ENCODE assay signal across 18 cellular contexts in genomic region chr13:50798923-50799322, GRCh38. TPM values are rescaled to one million over a fixed set of nuclear protein-coding genes. Genes with fewer than 3 reads are reported as not detected.
DNase-seq lines count a peak whose midpoint lies in the region; ATAC-seq and TF ChIP-seq lines count a peak whose summit lies in the region.
"Had no signal": no experiment of that assay in that cellular context is flagged by ENCODE, and none has a peak within 500 bp of the region (broad histone marks: within the 10 kb centered on the region; RNA-seq: fewer than 3 reads in every experiment).

No MANE protein-coding gene starts in this region.

- H4K20me1 ChIP-seq in osteoblast (ENCODE audit: insufficient read depth, low read length) = no peaks in the 10 kb centered on the region

- H3K27ac ChIP-seq in brain microvascular endothelial cell (no peak overlapping the region), osteoblast (ENCODE audit: low read depth, low read length) (no peak overlapping the region)
- H3K27ac ChIP-seq: uterus had no signal

- intact Hi-C loops in activated T-helper 2 cell treated with anti-CD3 and anti-CD28 coated beads, Interferon-gamma antibody, Interleukin-2, Interleukin-4, amounts not matched to agents 10 μg/mL and 5 μg/mL and 100 μg/mL, durations not matched to agents 14 hours and 24 hours and 36 hours (cut with micrococcal nuclease) = no loop called here
- intact Hi-C loops in left ventricle myocardium superior (cut with micrococcal nuclease) = no loop called here

- H3K36me3 ChIP-seq in brain microvascular endothelial cell (replicated peaks) (no peaks in the 10 kb centered on the region), osteoblast (ENCODE audit: insufficient read depth, low read length) (no peaks in the 10 kb centered on the region)
- H3K36me3 ChIP-seq: uterus had no signal

- in situ Hi-C loops in brain microvascular endothelial cell (cut with HindIII; ENCODE audit: low pct_ligation_motif_present, low sequenced_read_pairs) = no loop called here

- no peaks in the 10 kb centered on the region for H3K79me2 ChIP-seq in osteoblast (ENCODE audit: insufficient read depth, low read length)

- peaks cover 13% of the 10 kb centered on the region for H3K27me3 Mint-ChIP-seq in activated T-helper 2 cell treated with anti-CD3 and anti-CD28 coated beads, Interferon-gamma antibody, Interleukin-2, Interleukin-4, amounts not matched to agents 10 μg/mL and 5 μg/mL and 100 μg/mL, durations not matched to agents 14 hours and 24 hours and 36 hours (ENCODE audit: low read depth)
- H3K27me3 Mint-ChIP-seq: CD4-positive, alpha-beta memory T cell; effector memory CD8-positive, alpha-beta T cell had no signal

- TF ChIP-seq CTCF in brain microvascular endothelial cell (IDR thresholded peaks at IDR 0.05; ENCODE audit: low read depth, low read length, missing control alignments) (no peak), osteoblast (IDR thresholded peaks at IDR 0.05; ENCODE audit: extremely low read depth, low read depth, low read length) (no peak)

- no peak overlapping the region for H3K4me3 Mint-ChIP-seq in activated T-helper 2 cell treated with anti-CD3 and anti-CD28 coated beads, Interferon-gamma antibody, Interleukin-2, Interleukin-4, amounts not matched to agents 10 μg/mL and 5 μg/mL and 100 μg/mL, durations not matched to agents 14 hours and 24 hours and 36 hours (ENCODE audit: low read depth)
- H3K4me3 Mint-ChIP-seq: CD4-positive, alpha-beta memory T cell; effector memory CD8-positive, alpha-beta T cell had no signal

- H3K4me1 Mint-ChIP-seq in activated T-helper 2 cell treated with anti-CD3 and anti-CD28 coated beads, Interferon-gamma antibody, Interleukin-2, Interleukin-4, amounts not matched to agents 10 μg/mL and 5 μg/mL and 100 μg/mL, durations not matched to agents 14 hours and 24 hours and 36 hours (ENCODE audit: low read depth) = peaks cover 19% of the 10 kb centered on the region

- H3K27ac Mint-ChIP-seq in activated T-helper 2 cell treated with anti-CD3 and anti-CD28 coated beads, Interferon-gamma antibody, Interleukin-2, Interleukin-4, amounts not matched to agents 10 μg/mL and 5 μg/mL and 100 μg/mL, durations not matched to agents 14 hours and 24 hours and 36 hours = no peak overlapping the region
- H3K27ac Mint-ChIP-seq: effector memory CD8-positive, alpha-beta T cell had no signal

- no peaks in the 10 kb centered on the region for H3K9me3 ChIP-seq in osteoblast (ENCODE audit: low read depth, low read length)
- H3K9me3 ChIP-seq: uterus had no signal

- H3K4me3 ChIP-seq in brain microvascular endothelial cell (ENCODE audit: low read depth, low read length) (no peak overlapping the region), osteoblast (ENCODE audit: insufficient read depth, low read length) (no peak overlapping the region)
- H3K4me3 ChIP-seq: uterus had no signal

- DNase-seq in ELR (ENCODE audit: low read depth) = peak; percentile 31
- DNase-seq in NCI-H226 = peak; percentile 56
- peak; percentile 38 for DNase-seq in brain microvascular endothelial cell
- DNase-seq in osteoblast (ENCODE audit: insufficient read length, low spot score, missing footprints) = no peak
- DNase-seq in activated T-helper 2 cell treated with anti-CD3 and anti-CD28 coated beads, Interferon-gamma antibody, Interleukin-2, Interleukin-4, amounts not matched to agents 10 μg/mL and 5 μg/mL and 100 μg/mL, durations not matched to agents 14 hours and 24 hours and 36 hours (ENCODE audit: low spot score) = no peak
- no peak for DNase-seq in cerebellar cortex (ENCODE audit: low spot score)
- no peak for DNase-seq in left ventricle myocardium superior
- DNase-seq: activated CD8-positive, alpha-beta memory T cell treated with anti-CD3 and anti-CD28 coated beads for 24 hours; activated effector memory CD4-positive, alpha-beta T cell treated with anti-CD3 and anti-CD28 coated beads, Interleukin-2, amount 50 U/mL, for 16 hours; CD4-positive, alpha-beta memory T cell; effector memory CD8-positive, alpha-beta T cell; Kasumi-1; NCI-H2081 treated with DMSO at 0.1 percent for 48 hours; Right ventricle myocardium superior; uterus had no signal

- no peak overlapping the region for H2AFZ ChIP-seq in osteoblast (ENCODE audit: low read length)

- H3K4me2 ChIP-seq in osteoblast (ENCODE audit: insufficient read depth, low read length) = peak overlapping the region; percentile 18

- no peaks in the 10 kb centered on the region for H3K9me3 Mint-ChIP-seq in activated T-helper 2 cell treated with anti-CD3 and anti-CD28 coated beads, Interferon-gamma antibody, Interleukin-2, Interleukin-4, amounts not matched to agents 10 μg/mL and 5 μg/mL and 100 μg/mL, durations not matched to agents 14 hours and 24 hours and 36 hours
- H3K9me3 Mint-ChIP-seq: CD4-positive, alpha-beta memory T cell; effector memory CD8-positive, alpha-beta T cell had no signal

- no peaks in the 10 kb centered on the region for H3K27me3 ChIP-seq in brain microvascular endothelial cell (replicated peaks)
- H3K27me3 ChIP-seq in osteoblast (ENCODE audit: insufficient read depth, low read length) = no peaks in the 10 kb centered on the region
- H3K27me3 ChIP-seq: uterus had no signal

- H3K4me1 ChIP-seq in osteoblast (ENCODE audit: insufficient read depth, low read length) = peaks cover 41% of the 10 kb centered on the region
- H3K4me1 ChIP-seq: uterus had no signal

- ATAC-seq in GM21717 (IDR thresholded peaks at IDR 0.05; ENCODE audit: unreplicated experiment) = no peak
- no peak for ATAC-seq in left ventricle myocardium superior
- ATAC-seq: effector memory CD8-positive, alpha-beta T cell had no signal

- H3K36me3 Mint-ChIP-seq in activated T-helper 2 cell treated with anti-CD3 and anti-CD28 coated beads, Interferon-gamma antibody, Interleukin-2, Interleukin-4, amounts not matched to agents 10 μg/mL and 5 μg/mL and 100 μg/mL, durations not matched to agents 14 hours and 24 hours and 36 hours (ENCODE audit: low read depth) = no peaks in the 10 kb centered on the region

RNA-seq across cellular contexts. Expression of gene DLEU7, which starts 44.6 kb away (rescaled TPM):
- total RNA-seq in osteoblast (not detected in 2 replicates), left ventricle myocardium superior (not detected)
- total RNA-seq in activated T-helper 2 cell treated with anti-CD3 and anti-CD28 coated beads, Interferon-gamma antibody, Interleukin-2, Interleukin-4, amounts not matched to agents 10 μg/mL and 5 μg/mL and 100 μg/mL, durations not matched to agents 14 hours and 24 hours and 36 hours = not detected in 2 replicates
- total RNA-seq: CD4-positive, alpha-beta memory T cell; H4; pulmonary artery endothelial cell; uterus had no signal

Comparison
In these comparisons a context has a peak if more than half of its experiments do, and no peak if none do; other contexts are left out.
1. DNase-seq: peak in ELR (single experiment), NCI-H226 (single experiment) and brain microvascular endothelial cell (single experiment); none in osteoblast (single experiment), activated T-helper 2 cell treated with anti-CD3 and anti-CD28 coated beads, Interferon-gamma antibody, Interleukin-2, Interleukin-4, amounts not matched to agents 10 μg/mL and 5 μg/mL and 100 μg/mL, durations not matched to agents 14 hours and 24 hours and 36 hours (single experiment), cerebellar cortex (single experiment) and left ventricle myocardium superior (single experiment).